ENCODE assay signal across 16 cellular contexts in the genomic region with DNA sequence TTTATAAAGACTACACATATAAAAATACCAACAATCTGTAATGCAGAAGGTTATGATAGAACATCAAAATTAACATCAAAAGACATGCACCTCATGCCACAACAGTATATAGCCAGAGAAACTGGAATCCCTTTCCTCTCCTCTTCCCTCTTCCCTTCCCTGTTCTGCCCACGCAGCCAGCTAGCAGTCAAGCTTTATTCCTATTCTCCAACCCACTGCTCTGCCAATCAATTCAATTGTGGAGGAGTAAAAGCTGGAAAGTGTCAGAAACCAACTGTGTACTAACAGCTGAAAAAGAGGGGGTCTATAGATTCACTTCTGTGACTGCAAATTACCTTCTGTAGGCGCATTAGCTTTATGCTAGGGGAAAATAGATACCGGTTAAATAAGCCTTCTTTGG. TPM values are rescaled to one million over a fixed set of nuclear protein-coding genes. Genes with fewer than 3 reads are reported as not detected.
DNase-seq lines count a peak whose midpoint lies in the region; ATAC-seq, FAIRE-seq and TF ChIP-seq lines count a peak whose summit lies in the region.
"Had no signal": no experiment of that assay in that cellular context is flagged by ENCODE, and none has a peak within 500 bp of the region (broad histone marks: within the 10 kb centered on the region; RNA-seq: fewer than 3 reads in every experiment).

No MANE protein-coding gene starts in this region.

- H3K36me3 ChIP-seq in Caco-2 (ENCODE audit: control insufficient read depth, insufficient read depth, low read length) (no peaks in the 10 kb centered on the region), astrocyte (ENCODE audit: insufficient read depth, low read length) (no peaks in the 10 kb centered on the region), right atrium auricular region (no peaks in the 10 kb centered on the region)
- H3K36me3 ChIP-seq: adrenal gland, lower lobe of right lung, transverse colon had no signal

- no peaks in the 10 kb centered on the region for H3K27me3 ChIP-seq in Caco-2 (replicated peaks; ENCODE audit: control insufficient read depth, insufficient read depth, low read length)
- no peaks in the 10 kb centered on the region for H3K27me3 ChIP-seq in astrocyte (ENCODE audit: insufficient read depth, low read length)
- H3K27me3 ChIP-seq in right atrium auricular region = no peaks in the 10 kb centered on the region
- H3K27me3 ChIP-seq: adrenal gland, transverse colon had no signal

- H4K20me1 ChIP-seq in astrocyte (ENCODE audit: insufficient read depth, low read length) = peaks cover 76% of the 10 kb centered on the region

- no peak overlapping the region for H3K4me2 ChIP-seq in astrocyte (ENCODE audit: low read length)

- no peak overlapping the region for H3K9ac ChIP-seq in astrocyte (ENCODE audit: low read length)

- peaks cover 28% of the 10 kb centered on the region for H3K4me1 Mint-ChIP-seq in CD14-positive monocyte
- peaks cover 10% of the 10 kb centered on the region for H3K4me1 Mint-ChIP-seq in Caco-2 (ENCODE audit: low read depth, unreplicated experiment)
- H3K4me1 Mint-ChIP-seq in astrocyte (ENCODE audit: low read depth, unreplicated experiment) = peaks cover 26% of the 10 kb centered on the region
- peaks cover 49 to 84% (median 73%) of the 10 kb centered on the region in 3 donors for H3K4me1 Mint-ChIP-seq in naive B cell

- no peak for FAIRE-seq in astrocyte (lab: Jason Lieb, UNC)
- FAIRE-seq: TTC549 had no signal

- H3K9me3 ChIP-seq in Caco-2 = no peaks in the 10 kb centered on the region; the same call in 1 of the 2 replicates
- H3K9me3 ChIP-seq in astrocyte (ENCODE audit: insufficient read depth, low read depth, low read length) = no peaks in the 10 kb centered on the region
- no peaks in the 10 kb centered on the region for H3K9me3 ChIP-seq in right atrium auricular region
- H3K9me3 ChIP-seq: adrenal gland, lower lobe of right lung, transverse colon had no signal

- TF ChIP-seq CTCF in CD14-positive monocyte (IDR thresholded peaks at IDR 0.05) (no peak), Caco-2 (IDR thresholded peaks at IDR 0.05; ENCODE audit: insufficient read depth in 1 of 2, low read depth in 1 of 2, low read length in 1 of 2, severe bottlenecking in 1 of 2, unreplicated experiment in 1 of 2) (no peak), astrocyte (IDR thresholded peaks at IDR 0.05; ENCODE audit: insufficient read depth, low read depth, low read length) (no peak), right atrium auricular region (IDR thresholded peaks at IDR 0.05) (no peak)

- H3K27me3 Mint-ChIP-seq in CD14-positive monocyte (ENCODE audit: low read depth in 3 of 3) = no peaks in the 10 kb centered on the region
- no peaks in the 10 kb centered on the region for H3K27me3 Mint-ChIP-seq in Caco-2 (ENCODE audit: insufficient read depth, unreplicated experiment)
- no peaks in the 10 kb centered on the region for H3K27me3 Mint-ChIP-seq in astrocyte (ENCODE audit: low read depth, unreplicated experiment)
- H3K27me3 Mint-ChIP-seq in naive B cell = no peaks in the 10 kb centered on the region

- POLR2A ChIA-PET in Caco-2 (lab: Charles Lee) = no interaction called here

- peaks cover 98% of the 10 kb centered on the region for H3K79me2 ChIP-seq in astrocyte (ENCODE audit: insufficient read depth, low read length)

- DNase-seq in CD14-positive monocyte (ENCODE audit: low spot score) (no peak), Caco-2 (no peak), astrocyte (ENCODE audit: low read depth) (no peak), naive B cell (no peak), GM19238 (ENCODE audit: insufficient read length, low spot score) (no peak), right atrium auricular region (ENCODE audit: low spot score) (no peak), HT-29 (ENCODE audit: low spot score) (no peak)
- DNase-seq: adrenal gland; HFFc6; lower lobe of right lung; NCI-H748 treated with DMSO at 0.1 percent for 48 hours; Right ventricle myocardium superior; stimulated activated naive CD4-positive, alpha-beta T cell treated with Interleukin-2 at 50 U/mL for 16 hours; transverse colon had no signal

- no peak overlapping the region for H3K27ac ChIP-seq in astrocyte (ENCODE audit: low read depth, low read length)
- no peak overlapping the region for H3K27ac ChIP-seq in right atrium auricular region
- H3K27ac ChIP-seq: adrenal gland, lower lobe of right lung, transverse colon had no signal

- H3K36me3 Mint-ChIP-seq in CD14-positive monocyte (peaks cover 3 to 20% of the 10 kb centered on the region in 2 donors), Caco-2 (ENCODE audit: insufficient read depth, unreplicated experiment) (peaks cover 4% of the 10 kb centered on the region), astrocyte (ENCODE audit: low read depth, unreplicated experiment) (no peaks in the 10 kb centered on the region), naive B cell (peaks cover 0 to 5% of the 10 kb centered on the region in 2 donors)

- H3K4me3 Mint-ChIP-seq in CD14-positive monocyte (no peak overlapping the region), Caco-2 (ENCODE audit: unreplicated experiment) (no peak overlapping the region), astrocyte (ENCODE audit: unreplicated experiment) (no peak overlapping the region), naive B cell (peak overlapping the region in 4 of 8 donors; percentile 2 to 36 (median 16))
- H3K4me3 Mint-ChIP-seq: HFFc6 had no signal

- CTCF ChIA-PET in Caco-2 (lab: Charles Lee) = interaction anchor here (1.9 kb wide), 1 partner anchor 17 kb away, joined by 5 read pairs; a partner anchor contains a TSS

- H3K9me3 Mint-ChIP-seq in CD14-positive monocyte = no peaks in the 10 kb centered on the region
- no peaks in the 10 kb centered on the region for H3K9me3 Mint-ChIP-seq in Caco-2 (ENCODE audit: unreplicated experiment)
- H3K9me3 Mint-ChIP-seq in astrocyte (ENCODE audit: unreplicated experiment) = no peaks in the 10 kb centered on the region
- no peaks in the 10 kb centered on the region for H3K9me3 Mint-ChIP-seq in naive B cell
- H3K9me3 Mint-ChIP-seq: HFFc6 had no signal

- intact Hi-C loops in CD14-positive monocyte (cut with micrococcal nuclease) = no loop called here
- intact Hi-C loops in Caco-2 (cut with micrococcal nuclease; ENCODE audit: unreplicated experiment) = no loop called here

- H3K27ac Mint-ChIP-seq in CD14-positive monocyte (peak overlapping the region in 4 of 7 donors; percentile 17 to 70 (median 30)), Caco-2 (ENCODE audit: unreplicated experiment) (peak overlapping the region; percentile 2), astrocyte (ENCODE audit: unreplicated experiment) (peak overlapping the region; percentile 3), naive B cell (peak overlapping the region in 4 of 6 donors; percentile 8 to 78 (median 24))
- H3K27ac Mint-ChIP-seq: HFFc6 had no signal

- BruUV-seq in Caco-2 (replicated peaks; lab: Mats Ljungman, UMichigan) = no TSS peak

- H3K4me1 ChIP-seq in Caco-2 (no peaks in the 10 kb centered on the region), astrocyte (ENCODE audit: insufficient read depth, low read length) (no peaks in the 10 kb centered on the region), right atrium auricular region (no peaks in the 10 kb centered on the region)

- no peak overlapping the region for H2AFZ ChIP-seq in astrocyte (ENCODE audit: low read depth, low read length)

- H3K4me3 ChIP-seq in Caco-2 (ENCODE audit: low read depth, low read length) (no peak overlapping the region), astrocyte (ENCODE audit: insufficient read depth, low read depth, low read length) (no peak overlapping the region), right atrium auricular region (no peak overlapping the region)
- H3K4me3 ChIP-seq: adrenal gland, lower lobe of right lung, transverse colon had no signal

- ATAC-seq in naive B cell (ENCODE audit: low read depth in 2 of 2) = no peak
- no peak for ATAC-seq in HG03520 (IDR thresholded peaks at IDR 0.05; ENCODE audit: unreplicated experiment)
- ATAC-seq: lower lobe of right lung had no signal

RNA-seq across cellular contexts. Expression of a gene that starts 16.4 kb away (rescaled TPM):
- polyA plus RNA-seq in CD14-positive monocyte (10 to 100 TPM; 61.5 to 77.2 TPM), naive B cell (ENCODE audit: low read depth in 6 of 6) (100 to 1,000 TPM in 5 of 6 donors, 10 to 100 TPM in 1; 85.7 to 122 (median 108) TPM)
- total RNA-seq in Caco-2 (2022) (89.6 and 95.8 TPM in 2 replicates), astrocyte (58.8 and 65.1 TPM in 2 replicates), right atrium auricular region (10 to 100 TPM; 20.3 to 27.7 TPM)
- total RNA-seq in HT-29 (2014; rRNA removed; shearing (Covaris generic)) = 27.0 and 30.1 TPM in 2 replicates
